In genomic region chr2:98586466-98587140, GRCh38 we compare ENCODE assay signal across 25 cellular contexts. TPM values are rescaled to one million over a fixed set of nuclear protein-coding genes. Genes with fewer than 3 reads are reported as not detected.
DNase-seq lines count a peak whose midpoint lies in the region; ATAC-seq and TF ChIP-seq lines count a peak whose summit lies in the region.
"Had no signal": no experiment of that assay in that cellular context is flagged by ENCODE, and none has a peak within 500 bp of the region (broad histone marks: within the 10 kb centered on the region; RNA-seq: fewer than 3 reads in every experiment).

No MANE protein-coding gene starts in this region.

- no peak overlapping the region for H3K4me3 Mint-ChIP-seq in stimulated activated effector memory CD8-positive, alpha-beta T cell treated with anti-CD3 and anti-CD28 coated beads, Interleukin-12 subunit alpha, Interleukin-12 subunit beta, amount 100 ng/mL, for 72 hours
- H3K4me3 Mint-ChIP-seq: dendritic cell treated with granulocyte-macrophage colony-stimulating factor and Interleukin-4, amounts not matched to agents 40 ng/mL and 50 ng/mL, for 4 days; stimulated activated naive CD8-positive, alpha-beta T cell treated with anti-CD3 and anti-CD28 coated beads, Interleukin-15, amount 100 ng/mL, for 72 hours had no signal

- no peak for ATAC-seq in stimulated activated effector memory CD8-positive, alpha-beta T cell treated with anti-CD3 and anti-CD28 coated beads, Interleukin-12 subunit alpha, Interleukin-12 subunit beta, amount 100 ng/mL, for 72 hours
- ATAC-seq: gastroesophageal sphincter; left lung; psoas muscle; stimulated activated naive CD8-positive, alpha-beta T cell treated with anti-CD3 and anti-CD28 coated beads, Interleukin-15, amount 100 ng/mL, for 72 hours had no signal

- H3K4me1 ChIP-seq in HEK293 (ENCODE audit: control insufficient read depth, insufficient read depth, low read length) = no peaks in the 10 kb centered on the region; the same call in 1 of the 2 replicates
- peaks cover 0 to 5% (median 2%) of the 10 kb centered on the region in 4 donors for H3K4me1 ChIP-seq in esophagus muscularis mucosa
- H3K4me1 ChIP-seq: BE2C, left lung, psoas muscle, tibial nerve had no signal

- intact Hi-C loops in esophagus muscularis mucosa (cut with DNase I) = no loop called here

- no peak for TF ChIP-seq CTCF in HEK293 (tag by site-specific recombination; IDR thresholded peaks at IDR 0.05)
- TF ChIP-seq CTCF in esophagus muscularis mucosa (IDR thresholded peaks at IDR 0.05) = no peak

- H3K4me3 ChIP-seq in HEK293 (ENCODE audit: low read depth, low read length) (no peak overlapping the region), esophagus muscularis mucosa (no peak overlapping the region)
- H3K4me3 ChIP-seq: gastroesophageal sphincter, hepatocyte, left lung, psoas muscle, tibial nerve had no signal

- H3K9me3 ChIP-seq in HEK293 (ENCODE audit: control insufficient read depth, insufficient read depth, low read depth, low read length) = no peaks in the 10 kb centered on the region
- no peaks in the 10 kb centered on the region for H3K9me3 ChIP-seq in esophagus muscularis mucosa
- H3K9me3 ChIP-seq: BE2C, gastroesophageal sphincter, left lung, psoas muscle, tibial nerve had no signal

- H3K27ac Mint-ChIP-seq in stimulated activated effector memory CD8-positive, alpha-beta T cell treated with anti-CD3 and anti-CD28 coated beads, Interleukin-12 subunit alpha, Interleukin-12 subunit beta, amount 100 ng/mL, for 72 hours = peak overlapping the region; percentile 40
- H3K27ac Mint-ChIP-seq: dendritic cell treated with granulocyte-macrophage colony-stimulating factor and Interleukin-4, amounts not matched to agents 40 ng/mL and 50 ng/mL, for 4 days had no signal

- no peak overlapping the region for H3K27ac ChIP-seq in HEK293 (ENCODE audit: extremely low read depth, low read depth, low read length)
- H3K27ac ChIP-seq in esophagus muscularis mucosa (replicated peaks in 1 of 4) = no peak overlapping the region
- H3K27ac ChIP-seq: gastroesophageal sphincter, hepatocyte, left lung, psoas muscle, RWPE1, tibial nerve had no signal

- POLR2A ChIA-PET in HEK293 (lab: Yijun Ruan, JAX) = interaction anchor here (1.6 kb wide), 1 partner anchor 22 kb away, joined by 3 read pairs; the partner anchor contains the start of genes COA5 and UNC50

- H3K36me3 Mint-ChIP-seq in stimulated activated effector memory CD8-positive, alpha-beta T cell treated with anti-CD3 and anti-CD28 coated beads, Interleukin-12 subunit alpha, Interleukin-12 subunit beta, amount 100 ng/mL, for 72 hours = peaks cover 90% of the 10 kb centered on the region

- no peak for TF ChIP-seq POLR2A in esophagus muscularis mucosa (IDR thresholded peaks at IDR 0.05; ENCODE audit: low read depth)

- no peaks in the 10 kb centered on the region for H3K27me3 ChIP-seq in esophagus muscularis mucosa
- H3K27me3 ChIP-seq: BE2C, gastroesophageal sphincter, hepatocyte, left lung, tibial nerve had no signal

- no peak for TF ChIP-seq EP300 in esophagus muscularis mucosa (IDR thresholded peaks at IDR 0.05)

- H3K9me3 Mint-ChIP-seq in stimulated activated effector memory CD8-positive, alpha-beta T cell treated with anti-CD3 and anti-CD28 coated beads, Interleukin-12 subunit alpha, Interleukin-12 subunit beta, amount 100 ng/mL, for 72 hours = no peaks in the 10 kb centered on the region
- H3K9me3 Mint-ChIP-seq: dendritic cell treated with granulocyte-macrophage colony-stimulating factor and Interleukin-4, amounts not matched to agents 40 ng/mL and 50 ng/mL, for 4 days; stimulated activated naive CD8-positive, alpha-beta T cell treated with anti-CD3 and anti-CD28 coated beads, Interleukin-15, amount 100 ng/mL, for 72 hours had no signal

- 90% methylated on average over 6 of the region's 6 CpGs for WGBS in esophagus muscularis mucosa

- peaks cover 4 to 39% of the 10 kb centered on the region in 2 experiments; a peak in 2 of 3 replicates for H3K36me3 ChIP-seq in HEK293 (ENCODE audit: control insufficient read depth in 2 of 2, insufficient read depth in 1 of 2, low read length in 2 of 2)
- peaks cover 0 to 74% (median 53%) of the 10 kb centered on the region in 4 donors for H3K36me3 ChIP-seq in esophagus muscularis mucosa
- H3K36me3 ChIP-seq: BE2C had no signal

- CTCF ChIA-PET in HEK293 (lab: Yijun Ruan, JAX) = interaction anchor here (0.6 to 1.1 kb wide), 3 partner anchors 12 to 503 kb away, joined by 3 to 4 read pairs (median 3); no protein-coding TSS in a partner anchor

- no peaks in the 10 kb centered on the region for H3K4me1 Mint-ChIP-seq in stimulated activated effector memory CD8-positive, alpha-beta T cell treated with anti-CD3 and anti-CD28 coated beads, Interleukin-12 subunit alpha, Interleukin-12 subunit beta, amount 100 ng/mL, for 72 hours

- peak; percentile 38 for DNase-seq in activated effector memory CD4-positive, alpha-beta T cell treated with anti-CD3 and anti-CD28 coated beads, Interleukin-2, amount 50 U/mL, for 16 hours
- no peak for DNase-seq in activated effector memory CD4-positive, alpha-beta T cell treated with Interleukin-2 at 50 U/mL for 16 hours
- DNase-seq in esophagus muscularis mucosa (ENCODE audit: extremely low spot score) = peak; percentile 50
- no peak for DNase-seq in stimulated activated effector memory CD8-positive, alpha-beta T cell treated with anti-CD3 and anti-CD28 coated beads, Interleukin-12 subunit alpha, Interleukin-12 subunit beta, amount 100 ng/mL, for 72 hours (ENCODE audit: low spot score in 2 of 2)
- no peak for DNase-seq in stimulated activated CD4-positive, alpha-beta T cell treated with anti-CD3 and anti-CD28 coated beads, Interleukin-4, amount 100 ng/mL, for 1 hour
- DNase-seq in effector CD4-positive, alpha-beta T cell = no peak
- DNase-seq: ACHN; activated CD4-positive, CD25-positive, alpha-beta regulatory T cell; activated T-cell treated with anti-CD3 and anti-CD28 coated beads, Interleukin-2, amount 50 U/mL, for 48 hours; BE2C; COR-L47; DMS53; H7; left lung; NCI-H1105 treated with DMSO at 0.1 percent for 48 hours; NCI-H2081 treated with DMSO at 0.1 percent for 48 hours; stimulated activated CD4-positive, alpha-beta T cell treated with anti-CD3 and anti-CD28 coated beads, Interleukin-15, amount 100 ng/mL, for 24 hours; stimulated activated naive CD8-positive, alpha-beta T cell treated with anti-CD3 and anti-CD28 coated beads, Interleukin-15, amount 100 ng/mL, for 72 hours had no signal

TF ChIP-seq in HEK293, 187 proteins besides CTCF, POLR2A, EP300 and RAD21:
- 0 out of 2 replicates have a peak, but pooled peaks have one; percentile 25 for TF ChIP-seq SCRT1 (tag by site-specific recombination; IDR thresholded peaks at IDR 0.05; ENCODE audit: borderline replicate concordance)
- TF ChIP-seq ZFP69B (tag by site-specific recombination; IDR thresholded peaks at IDR 0.05) = no peak
- TF ChIP-seq TRIM28 (IDR thresholded peaks at IDR 0.05; ENCODE audit: borderline replicate concordance, low read length) = no peak
- no peak for TF ChIP-seq ZNF311 (tag by site-specific recombination; IDR thresholded peaks at IDR 0.05; ENCODE audit: borderline replicate concordance)
- TF ChIP-seq ZNF549 (tag by site-specific recombination; IDR thresholded peaks at IDR 0.05) = no peak
- no peak for TF ChIP-seq SP3 (tag by site-specific recombination; IDR thresholded peaks at IDR 0.05)
- TF ChIP-seq SCRT2 (tag by site-specific recombination; IDR thresholded peaks at IDR 0.05) = 0 out of 2 replicates have a peak, but pooled peaks have one; percentile 32
- no peak for TF ChIP-seq ZNF521 (tag by site-specific recombination; IDR thresholded peaks at IDR 0.05)
- no peak for TF ChIP-seq ZIC2 (tag by site-specific recombination; IDR thresholded peaks at IDR 0.05)
- TF ChIP-seq ZNF626 (tag by site-specific recombination; IDR thresholded peaks at IDR 0.05) = no peak
- no peak for TF ChIP-seq ZNF248 (tag by site-specific recombination; IDR thresholded peaks at IDR 0.05)
- TF ChIP-seq ZBTB11 (tag by site-specific recombination; conservative IDR thresholded peaks at IDR 0.05; ENCODE audit: low read depth) = no peak
- no peak for TF ChIP-seq ZSCAN4 (tag by site-specific recombination; IDR thresholded peaks at IDR 0.05)
- no peak for TF ChIP-seq ZNF175 (tag by site-specific recombination; IDR thresholded peaks at IDR 0.05)
- TF ChIP-seq ZNF664 (tag by site-specific recombination; IDR thresholded peaks at IDR 0.05) = no peak
- no peak for TF ChIP-seq WT1 (tag by site-specific recombination; IDR thresholded peaks at IDR 0.05)
TF ChIP-seq in HEK293: peak in this region for 2.

RNA-seq across cellular contexts. Expression of gene COA5, which starts 21.7 kb away (rescaled TPM):
- 10 to 100 TPM; 28.3 to 48.2 (median 31.7) TPM for total RNA-seq in esophagus muscularis mucosa

RNA-seq across cellular contexts. Expression of gene UNC50, which starts 21.8 kb away (rescaled TPM):
- 10 to 100 TPM; 34.0 to 51.4 (median 40.7) TPM for total RNA-seq in esophagus muscularis mucosa

Comparison
In these comparisons a context has a peak if more than half of its experiments do, and no peak if none do; other contexts are left out.
1. DNase-seq: peak in activated effector memory CD4-positive, alpha-beta T cell treated with anti-CD3 and anti-CD28 coated beads, Interleukin-2, amount 50 U/mL, for 16 hours (single experiment) and esophagus muscularis mucosa (single experiment); none in activated effector memory CD4-positive, alpha-beta T cell treated with Interleukin-2 at 50 U/mL for 16 hours (single experiment), stimulated activated effector memory CD8-positive, alpha-beta T cell treated with anti-CD3 and anti-CD28 coated beads, Interleukin-12 subunit alpha, Interleukin-12 subunit beta, amount 100 ng/mL, for 72 hours (0 of 2), stimulated activated CD4-positive, alpha-beta T cell treated with anti-CD3 and anti-CD28 coated beads, Interleukin-4, amount 100 ng/mL, for 1 hour (single experiment) and effector CD4-positive, alpha-beta T cell (single experiment).